In genomic region chr1:234605493-234605982, GRCh38 we compare ENCODE assay signal across 8 cellular contexts. TPM values are rescaled to one million over a fixed set of nuclear protein-coding genes. Genes with fewer than 3 reads are reported as not detected.
DNase-seq lines count a peak whose midpoint lies in the region; ATAC-seq and TF ChIP-seq lines count a peak whose summit lies in the region.

No MANE protein-coding gene starts in this region.

- H3K4me3 ChIP-seq in left ventricle myocardium inferior = peak overlapping the region; percentile 87
- H3K4me3 ChIP-seq in mesenchymal stem cell (ENCODE audit: insufficient read depth in 1 of 2, low read depth in 1 of 2, low read length in 2 of 2) = peak overlapping the region; percentile 43 to 95
- H3K4me3 ChIP-seq in uterus = peak overlapping the region; percentile 48 to 54

- no peak overlapping the region for H2AK5ac ChIP-seq in mesenchymal stem cell (ENCODE audit: low read length, severe bottlenecking)

- peaks cover 0 to 11% (median 3%) of the 10 kb centered on the region in 5 experiments for H3K9me3 Mint-ChIP-seq in brain

- H3K23ac ChIP-seq in mesenchymal stem cell (ENCODE audit: low read length in 2 of 2) = no peak overlapping the region

- TF ChIP-seq POLR2A in uterus (IDR thresholded peaks at IDR 0.05) = no peak

- TF ChIP-seq CTCF in left ventricle myocardium inferior (IDR thresholded peaks at IDR 0.05; ENCODE audit: borderline replicate concordance) = no peak
- no peak for TF ChIP-seq CTCF in brain (conservative IDR thresholded peaks at IDR 0.05)
- TF ChIP-seq CTCF in uterus (IDR thresholded peaks at IDR 0.05) = no peak

- H3K27me3 ChIP-seq in left ventricle myocardium inferior (ENCODE audit: low read depth) (no peaks in the 10 kb centered on the region), mesenchymal stem cell (ENCODE audit: control insufficient read depth in 1 of 2, insufficient read depth in 1 of 2, low read length in 2 of 2) (no peaks in the 10 kb centered on the region), uterus (no peaks in the 10 kb centered on the region)

- H3K36me3 ChIP-seq in left ventricle myocardium inferior = peaks cover 47% of the 10 kb centered on the region
- peaks cover 21 to 68% of the 10 kb centered on the region in 2 experiments for H3K36me3 ChIP-seq in mesenchymal stem cell (ENCODE audit: control insufficient read depth in 1 of 2, insufficient read depth in 2 of 2, low read depth in 1 of 2, low read length in 2 of 2)
- H3K36me3 ChIP-seq in uterus = no peaks in the 10 kb centered on the region

- WGBS in mesenchymal stem cell = no CpG with 5 or more reads among the region's 1 CpG

- H3K27ac ChIP-seq in left ventricle myocardium inferior (replicated peaks) (peak overlapping the region; percentile 100), mesenchymal stem cell (ENCODE audit: low read length, poor library complexity, severe bottlenecking) (no peak overlapping the region), uterus (peak overlapping the region; percentile 99 to 100)

- H2BK12ac ChIP-seq in mesenchymal stem cell (ENCODE audit: low read length in 2 of 2) = no peak overlapping the region

- intact Hi-C loops in left ventricle myocardium inferior (cut with micrococcal nuclease) (loop anchor here (10.0 kb wide), 1 partner anchor 379 kb away; no protein-coding TSS in a partner anchor), Right ventricle myocardium inferior (cut with DNase I) (no loop called here), uterus (cut with DNase I; ENCODE audit: low total_unique reads) (loop anchor here (5.0 to 10.0 kb wide), 5 partner anchors 71 to 469 kb away; no protein-coding TSS in a partner anchor)

- no peak overlapping the region for H3K14ac ChIP-seq in mesenchymal stem cell (ENCODE audit: low read length in 2 of 2)

- no peak overlapping the region for H2BK5ac ChIP-seq in mesenchymal stem cell (ENCODE audit: low read depth, low read length, poor library complexity, severe bottlenecking)

- H3K4ac ChIP-seq in mesenchymal stem cell (ENCODE audit: low read depth in 1 of 2, low read length in 2 of 2) = no peak overlapping the region

- ATAC-seq in Right ventricle myocardium inferior (no peak), GM18907 (IDR thresholded peaks at IDR 0.05; ENCODE audit: unreplicated experiment) (no peak)

- DNase-seq in left ventricle myocardium inferior (no peak), Right ventricle myocardium inferior (ENCODE audit: missing footprints) (no peak), mesenchymal stem cell (no peak), uterus (no peak), cerebellar cortex (ENCODE audit: low spot score) (no peak), C1 segment of cervical spinal cord (lab: John Stamatoyannopoulos, UW) (no peak)

- H3K4me1 ChIP-seq in left ventricle myocardium inferior (peaks cover 83% of the 10 kb centered on the region), mesenchymal stem cell (ENCODE audit: control insufficient read depth, insufficient read depth, low read depth, low read length) (peaks cover 6% of the 10 kb centered on the region), uterus (peaks cover 9 to 20% of the 10 kb centered on the region in 2 donors)

- peak overlapping the region; percentile 85 for H3K4me2 ChIP-seq in mesenchymal stem cell (ENCODE audit: low read length, poor library complexity, severe bottlenecking)

- no peak overlapping the region for H2BK120ac ChIP-seq in mesenchymal stem cell (ENCODE audit: low read depth, low read length)

- H3K9me3 ChIP-seq in left ventricle myocardium inferior (replicated peaks) (no peaks in the 10 kb centered on the region), mesenchymal stem cell (ENCODE audit: control insufficient read depth, low read length) (no peaks in the 10 kb centered on the region), uterus (no peaks in the 10 kb centered on the region)

- H4K91ac ChIP-seq in mesenchymal stem cell (ENCODE audit: low read length) = no peak overlapping the region

- peaks cover 52% of the 10 kb centered on the region for H3K36me3 Mint-ChIP-seq in brain

- H3K4me1 Mint-ChIP-seq in brain = peaks cover 63% of the 10 kb centered on the region

- no peak overlapping the region for H4K8ac ChIP-seq in mesenchymal stem cell (ENCODE audit: low read length)

- no peaks in the 10 kb centered on the region for H3K79me1 ChIP-seq in mesenchymal stem cell (replicated peaks; ENCODE audit: low read length, poor library complexity, severe bottlenecking)

- H3K27me3 Mint-ChIP-seq in brain = peaks cover 27% of the 10 kb centered on the region

- H2BK15ac ChIP-seq in mesenchymal stem cell (ENCODE audit: low read depth, poor library complexity, severe bottlenecking) = no peak overlapping the region

- H3K27ac Mint-ChIP-seq in brain = peak overlapping the region; percentile 98 to 100 (median 100)

- H3K18ac ChIP-seq in mesenchymal stem cell (ENCODE audit: low read depth in 1 of 2, low read length in 2 of 2) = no peak overlapping the region

- H3K9ac ChIP-seq in mesenchymal stem cell (ENCODE audit: low read length) = peak overlapping the region; percentile 100

- peak overlapping the region; percentile 95 to 100 (median 97) for H3K4me3 Mint-ChIP-seq in brain

- H2AFZ ChIP-seq in mesenchymal stem cell (ENCODE audit: low read depth, low read length) = no peak overlapping the region

RNA-seq across cellular contexts. Expression of gene IRF2BP2, which starts 4.4 kb away (rescaled TPM):
- total RNA-seq in left ventricle myocardium inferior (126 TPM), Right ventricle myocardium inferior (116 TPM), uterus (100 to 1,000 TPM in 3 of 4 donors, 10 to 100 TPM in 1; 56.8 to 182 (median 124) TPM)
- 163 TPM for polyA plus RNA-seq in brain (ENCODE audit: insufficient read depth, low read depth, low replicate concordance)
- 98.6 TPM for polyA plus RNA-seq in mesenchymal stem cell (2013, experiment 1 of 2)
- 94.7 TPM for polyA plus RNA-seq in mesenchymal stem cell (2013, experiment 2 of 2)
